Comparison of ENCODE assay signal across 1 cellular context in the genomic region with DNA sequence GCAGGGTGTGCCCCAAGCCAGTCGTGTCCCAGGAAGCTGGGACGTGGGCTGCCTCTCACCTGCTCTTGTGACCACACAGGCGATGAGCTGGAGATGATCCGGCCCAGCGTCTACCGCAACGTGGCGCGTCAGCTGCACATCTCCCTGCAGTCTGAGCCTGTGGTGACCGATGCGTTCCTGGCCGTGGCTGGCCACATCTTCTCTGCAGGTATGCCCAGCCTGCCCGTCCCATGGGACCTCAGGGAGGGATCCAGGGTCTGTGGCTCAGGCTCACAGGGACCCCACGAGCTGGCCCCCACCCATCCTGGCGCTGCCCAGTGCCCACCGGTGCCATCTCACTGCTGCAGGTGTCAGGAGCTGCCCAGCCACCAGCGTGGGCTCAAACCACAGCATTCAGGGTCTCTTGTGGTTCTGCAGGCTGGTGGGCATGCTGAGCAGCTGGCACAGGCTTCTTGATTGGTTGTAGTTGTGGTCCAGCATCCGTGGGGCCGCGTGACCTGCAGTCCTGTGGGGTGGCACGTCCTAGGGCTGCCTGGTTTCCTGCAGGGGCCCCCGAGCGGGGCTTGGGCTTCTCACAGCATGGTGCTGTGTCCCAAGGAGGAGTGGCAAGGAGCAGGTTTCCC.
TF ChIP-seq lines count a peak whose summit lies in the region.

No MANE protein-coding gene starts in this region.

TF ChIP-seq in HCT116, 20 proteins besides CTCF, POLR2A, EP300 and RAD21 (continued from another document):
- no peak for TF ChIP-seq EZH2 (IDR thresholded peaks at IDR 0.05)
- TF ChIP-seq TCF7L2 (IDR thresholded peaks at IDR 0.05; ENCODE audit: borderline replicate concordance, extremely low read depth, insufficient read depth, insufficient read length), result no peak
- TF ChIP-seq ELF1 (IDR thresholded peaks at IDR 0.05; ENCODE audit: borderline replicate concordance, low read depth), result no peak
- TF ChIP-seq SP1 (IDR thresholded peaks at IDR 0.05; ENCODE audit: low read depth), result no peak
- TF ChIP-seq CEBPB (IDR thresholded peaks at IDR 0.05; ENCODE audit: low read depth), result no peak
- TF ChIP-seq, protein P1, sequence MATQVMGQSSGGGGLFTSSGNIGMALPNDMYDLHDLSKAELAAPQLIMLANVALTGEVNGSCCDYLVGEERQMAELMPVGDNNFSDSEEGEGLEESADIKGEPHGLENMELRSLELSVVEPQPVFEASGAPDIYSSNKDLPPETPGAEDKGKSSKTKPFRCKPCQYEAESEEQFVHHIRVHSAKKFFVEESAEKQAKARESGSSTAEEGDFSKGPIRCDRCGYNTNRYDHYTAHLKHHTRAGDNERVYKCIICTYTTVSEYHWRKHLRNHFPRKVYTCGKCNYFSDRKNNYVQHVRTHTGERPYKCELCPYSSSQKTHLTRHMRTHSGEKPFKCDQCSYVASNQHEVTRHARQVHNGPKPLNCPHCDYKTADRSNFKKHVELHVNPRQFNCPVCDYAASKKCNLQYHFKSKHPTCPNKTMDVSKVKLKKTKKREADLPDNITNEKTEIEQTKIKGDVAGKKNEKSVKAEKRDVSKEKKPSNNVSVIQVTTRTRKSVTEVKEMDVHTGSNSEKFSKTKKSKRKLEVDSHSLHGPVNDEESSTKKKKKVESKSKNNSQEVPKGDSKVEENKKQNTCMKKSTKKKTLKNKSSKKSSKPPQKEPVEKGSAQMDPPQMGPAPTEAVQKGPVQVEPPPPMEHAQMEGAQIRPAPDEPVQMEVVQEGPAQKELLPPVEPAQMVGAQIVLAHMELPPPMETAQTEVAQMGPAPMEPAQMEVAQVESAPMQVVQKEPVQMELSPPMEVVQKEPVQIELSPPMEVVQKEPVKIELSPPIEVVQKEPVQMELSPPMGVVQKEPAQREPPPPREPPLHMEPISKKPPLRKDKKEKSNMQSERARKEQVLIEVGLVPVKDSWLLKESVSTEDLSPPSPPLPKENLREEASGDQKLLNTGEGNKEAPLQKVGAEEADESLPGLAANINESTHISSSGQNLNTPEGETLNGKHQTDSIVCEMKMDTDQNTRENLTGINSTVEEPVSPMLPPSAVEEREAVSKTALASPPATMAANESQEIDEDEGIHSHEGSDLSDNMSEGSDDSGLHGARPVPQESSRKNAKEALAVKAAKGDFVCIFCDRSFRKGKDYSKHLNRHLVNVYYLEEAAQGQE (IDR thresholded peaks at IDR 0.05; ENCODE audit: low read depth), result no peak
- TF ChIP-seq, protein P2, sequence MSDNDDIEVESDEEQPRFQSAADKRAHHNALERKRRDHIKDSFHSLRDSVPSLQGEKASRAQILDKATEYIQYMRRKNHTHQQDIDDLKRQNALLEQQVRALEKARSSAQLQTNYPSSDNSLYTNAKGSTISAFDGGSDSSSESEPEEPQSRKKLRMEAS (IDR thresholded peaks at IDR 0.05), result no peak
- TF ChIP-seq, protein P3, sequence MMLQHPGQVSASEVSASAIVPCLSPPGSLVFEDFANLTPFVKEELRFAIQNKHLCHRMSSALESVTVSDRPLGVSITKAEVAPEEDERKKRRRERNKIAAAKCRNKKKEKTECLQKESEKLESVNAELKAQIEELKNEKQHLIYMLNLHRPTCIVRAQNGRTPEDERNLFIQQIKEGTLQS (IDR thresholded peaks at IDR 0.05), result no peak
- no peak for TF ChIP-seq EGR1 (IDR thresholded peaks at IDR 0.05; ENCODE audit: low read depth)
- no peak for TF ChIP-seq POLR2AphosphoS5 (IDR thresholded peaks at IDR 0.05; ENCODE audit: low read depth, low read length)
- TF ChIP-seq ZNF274 (IDR thresholded peaks at IDR 0.05; ENCODE audit: low read depth, low read length), result no peak
- no peak for TF ChIP-seq FOSL1 (IDR thresholded peaks at IDR 0.05; ENCODE audit: low read depth)
- TF ChIP-seq YY1 (IDR thresholded peaks at IDR 0.05; ENCODE audit: extremely low read depth, insufficient replicate concordance, low read depth, low read length), result no peak
- TF ChIP-seq SRF (IDR thresholded peaks at IDR 0.05; ENCODE audit: low read depth), result no peak
